ENCODE assay signal across 1 cellular context in the genomic region with DNA sequence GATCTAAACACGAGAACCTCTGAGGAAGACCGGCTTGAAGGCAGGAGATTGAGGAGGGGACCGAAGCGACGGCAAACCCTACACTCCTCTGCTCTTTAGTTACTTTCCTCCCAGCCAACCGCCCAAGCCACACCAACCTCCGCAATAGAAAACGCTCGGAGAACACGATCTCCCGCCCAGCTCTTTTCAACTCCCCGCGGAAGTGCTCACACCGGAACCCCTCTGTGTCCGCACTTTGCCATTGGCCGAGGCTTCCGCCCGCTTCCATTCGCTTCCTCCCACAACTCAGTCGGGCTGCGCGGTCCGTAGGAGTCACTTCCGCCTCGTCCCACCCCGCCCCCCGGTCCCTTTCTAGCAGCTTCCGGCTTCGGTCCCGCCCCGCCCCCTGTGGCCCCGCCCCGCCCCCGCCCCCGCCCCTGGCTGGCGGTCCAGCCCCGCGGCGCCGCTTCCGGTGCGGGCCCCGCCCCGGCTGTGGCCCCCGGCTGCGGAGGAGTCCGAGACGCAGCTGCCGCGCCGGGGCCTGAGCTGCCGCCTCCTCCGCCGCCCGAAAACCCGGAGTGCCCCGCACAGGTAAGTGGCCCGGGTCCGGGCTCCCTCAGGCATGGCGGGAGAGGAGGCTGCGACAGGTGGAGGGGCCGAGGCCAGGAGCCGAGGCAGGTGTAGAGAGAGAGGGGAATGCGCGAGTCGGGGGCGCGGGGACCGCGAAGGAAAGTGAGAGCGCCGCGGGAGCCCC.
TF ChIP-seq lines count a peak whose summit lies in the region.

ARID3B (plus strand) TSS at position 460 of the 733 bp plus-strand sequence. CDS start 2,717 bp downstream, outside the sequence.

TF ChIP-seq in K562, 482 proteins besides CTCF, POLR2A, EP300 and RAD21 (continued from another document):
- 0 out of 2 replicates have a peak, but pooled peaks have one; percentile 31 for TF ChIP-seq AFF4 (CRISPR knock-in tag; IDR thresholded peaks at IDR 0.05)
- TF ChIP-seq, protein P1, sequence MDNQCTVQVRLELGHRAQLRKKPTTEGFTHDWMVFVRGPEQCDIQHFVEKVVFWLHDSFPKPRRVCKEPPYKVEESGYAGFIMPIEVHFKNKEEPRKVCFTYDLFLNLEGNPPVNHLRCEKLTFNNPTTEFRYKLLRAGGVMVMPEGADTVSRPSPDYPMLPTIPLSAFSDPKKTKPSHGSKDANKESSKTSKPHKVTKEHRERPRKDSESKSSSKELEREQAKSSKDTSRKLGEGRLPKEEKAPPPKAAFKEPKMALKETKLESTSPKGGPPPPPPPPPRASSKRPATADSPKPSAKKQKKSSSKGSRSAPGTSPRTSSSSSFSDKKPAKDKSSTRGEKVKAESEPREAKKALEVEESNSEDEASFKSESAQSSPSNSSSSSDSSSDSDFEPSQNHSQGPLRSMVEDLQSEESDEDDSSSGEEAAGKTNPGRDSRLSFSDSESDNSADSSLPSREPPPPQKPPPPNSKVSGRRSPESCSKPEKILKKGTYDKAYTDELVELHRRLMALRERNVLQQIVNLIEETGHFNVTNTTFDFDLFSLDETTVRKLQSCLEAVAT (IDR thresholded peaks at IDR 0.05) = peak in 1 of 2 experiments; percentile 9; a peak in 1 of 4 replicates
- peak; percentile 48; the same call in 1 of the 2 replicates for TF ChIP-seq THAP12 (CRISPR knock-in tag; IDR thresholded peaks at IDR 0.05)
- peak; percentile 4; the same call in 1 of the 2 replicates for TF ChIP-seq CEBPG (CRISPR knock-in tag; IDR thresholded peaks at IDR 0.05)
- no peak for TF ChIP-seq CEBPG (tag; conservative IDR thresholded peaks at IDR 0.05 in 1 of 2, IDR thresholded peaks at IDR 0.05 in 1 of 2)
- no peak for TF ChIP-seq DLX4 (CRISPR knock-in tag; IDR thresholded peaks at IDR 0.05)
TF ChIP-seq in K562: peak in this region for 106.
